In genomic region chr12:2804390-2805145, GRCh38 we compare ENCODE assay signal across 11 cellular contexts. TPM values are rescaled to one million over a fixed set of nuclear protein-coding genes. Genes with fewer than 3 reads are reported as not detected.
DNase-seq lines count a peak whose midpoint lies in the region; ATAC-seq and TF ChIP-seq lines count a peak whose summit lies in the region.
"Had no signal": no experiment of that assay in that cellular context is flagged by ENCODE, and none has a peak within 500 bp of the region (broad histone marks: within the 10 kb centered on the region; RNA-seq: fewer than 3 reads in every experiment).

No MANE protein-coding gene starts in this region.

- peaks cover 25% of the 10 kb centered on the region for H3K36me3 Mint-ChIP-seq in chondrocyte (ENCODE audit: low read depth)

- H3K4me2 ChIP-seq in GM23248 (ENCODE audit: unreplicated experiment), result no peak overlapping the region

- peak overlapping the region; percentile 27 for H3K4me3 Mint-ChIP-seq in chondrocyte (ENCODE audit: unreplicated experiment)

- H3F3A ChIP-seq in GM23248 (ENCODE audit: insufficient read depth), result peaks cover 5% of the 10 kb centered on the region; the same call in 1 of the 2 replicates

- no peaks in the 10 kb centered on the region for H4K20me1 ChIP-seq in GM23248 (ENCODE audit: insufficient read depth)

- TF ChIP-seq POLR2A in lower leg skin (IDR thresholded peaks at IDR 0.05) (no peak), stomach (IDR thresholded peaks at IDR 0.05) (no peak)

- H2AFZ ChIP-seq in GM23248, result no peak overlapping the region

- peak overlapping the region; percentile 82 for H3K27ac Mint-ChIP-seq in chondrocyte (ENCODE audit: unreplicated experiment)

- peaks cover 39% of the 10 kb centered on the region for H3K4me1 Mint-ChIP-seq in chondrocyte (ENCODE audit: low read depth)

- DNase-seq in GM23248 (peak; percentile 55), chondrocyte (ENCODE audit: low spot score) (no peak), medulla oblongata (ENCODE audit: extremely low spot score) (peak; percentile 72), lower leg skin (ENCODE audit: low spot score in 2 of 2) (no peak), stomach (no peak), NCI-H1694 (lab: John Stamatoyannopoulos, UW) (no peak)
- DNase-seq: GOT3, MM.1S had no signal

- intact Hi-C loops in lower leg skin (cut with DNase I; ENCODE audit: low total_unique reads), result no loop called here
- intact Hi-C loops in stomach (cut with DNase I; ENCODE audit: low total_unique reads), result no loop called here

- TF ChIP-seq EP300 in stomach (IDR thresholded peaks at IDR 0.05), result no peak

- ATAC-seq in HG03097 (IDR thresholded peaks at IDR 0.05; ENCODE audit: low FRiP score, unreplicated experiment), result no peak

- no peaks in the 10 kb centered on the region for H3K27me3 ChIP-seq in GM23248 (replicated peaks; ENCODE audit: insufficient read depth)
- no peaks in the 10 kb centered on the region for H3K27me3 ChIP-seq in stomach

- H3K4me3 ChIP-seq in GM23248, result no peak overlapping the region
- no peak overlapping the region for H3K4me3 ChIP-seq in lower leg skin (ENCODE audit: low read depth, poor library complexity, severe bottlenecking)
- H3K4me3 ChIP-seq in stomach, result no peak overlapping the region

- WGBS in GM23248 (ENCODE audit: low coverage in 1 of 2, low lambda C conversion rate in 2 of 2, missing lambda C conversion rate in 2 of 2), 2 experiments, result 76 to 78% methylated on average over 5 of the region's 5 CpGs
- 63 to 64% methylated on average over 5 of the region's 5 CpGs for WGBS in lower leg skin, 2 donors
- 49 to 61% (median 57%) methylated on average over 5 of the region's 5 CpGs for WGBS in stomach, 5 donors

- no peaks in the 10 kb centered on the region for H3K79me2 ChIP-seq in GM23248 (ENCODE audit: insufficient read depth)

- peak overlapping the region; percentile 21; the same call in 1 of the 2 replicates for H3K27ac ChIP-seq in 22Rv1
- no peak overlapping the region for H3K27ac ChIP-seq in GM23248
- peak overlapping the region in 2 of 5 donors; percentile 9 to 11 for H3K27ac ChIP-seq in stomach

- TF ChIP-seq CTCF in 22Rv1 (IDR thresholded peaks at IDR 0.05) (no peak), chondrocyte (IDR thresholded peaks at IDR 0.05) (no peak), lower leg skin (IDR thresholded peaks at IDR 0.05) (no peak), stomach (IDR thresholded peaks at IDR 0.05) (no peak)

- H3K4me1 ChIP-seq in GM23248 (ENCODE audit: insufficient read depth) (no peaks in the 10 kb centered on the region), stomach (peaks cover 0 to 52% (median 27%) of the 10 kb centered on the region in 4 donors)

- H3K9ac ChIP-seq in GM23248, result no peak overlapping the region

- no peaks in the 10 kb centered on the region for H3K9me3 ChIP-seq in GM23248 (ENCODE audit: low read depth)
- H3K9me3 ChIP-seq in stomach, result no peaks in the 10 kb centered on the region

- H3K27me3 Mint-ChIP-seq in chondrocyte (ENCODE audit: low read depth), result no peaks in the 10 kb centered on the region

- in situ Hi-C loops in GM23248 (cut with MboI), result no loop called here

- H3K9me2 ChIP-seq in GM23248 (ENCODE audit: insufficient read depth), result no peaks in the 10 kb centered on the region

- no peaks in the 10 kb centered on the region for H3K9me3 Mint-ChIP-seq in chondrocyte (ENCODE audit: low read depth)

- H3K36me3 ChIP-seq in GM23248 (ENCODE audit: low read depth) (peaks cover 11% of the 10 kb centered on the region), stomach (peaks cover 51 to 66% (median 62%) of the 10 kb centered on the region in 4 donors)

RNA-seq across cellular contexts. Expression of gene ITFG2, which starts 7.9 kb away (rescaled TPM):
- total RNA-seq in GM23248 (2014; rRNA removed; shearing (Covaris generic)), result 14.4 and 15.7 TPM in 2 replicates
- 19.1 and 21.9 TPM in 2 replicates for polyA plus RNA-seq in GM23248 (2016; fragmentation: Nextera tagmentation; extraction: Ambion mirVana)
- total RNA-seq in chondrocyte, result 17.9 to 27.4 TPM (median 24.0 TPM) in 3 replicates
- total RNA-seq in lower leg skin, result 10 to 100 TPM; 13.9 to 36.1 (median 27.5) TPM
- total RNA-seq in stomach, result 100 to 1,000 TPM in 3 of 5 donors, 10 to 100 TPM in 2; 19.1 to 208 (median 157) TPM
- polyA plus RNA-seq in stomach, result 10 to 100 TPM; 14.9 to 27.8 (median 26.3) TPM

RNA-seq across cellular contexts. Expression of gene FKBP4, which starts 9.8 kb away (rescaled TPM):
- 24.0 and 27.6 TPM in 2 replicates for total RNA-seq in GM23248 (2014; rRNA removed; shearing (Covaris generic))
- polyA plus RNA-seq in GM23248 (2016; fragmentation: Nextera tagmentation; extraction: Ambion mirVana) (27.4 and 29.2 TPM in 2 replicates), stomach (10 to 100 TPM; 46.9 to 51.4 (median 51.3) TPM)
- total RNA-seq in chondrocyte (47.5 to 56.9 TPM (median 56.2 TPM) in 3 replicates), lower leg skin (10 to 100 TPM; 43.1 to 65.0 (median 50.2) TPM), stomach (10 to 100 TPM; 25.3 to 57.2 (median 39.4) TPM)

RNA-seq across cellular contexts. Expression of gene NRIP2, which starts 30.3 kb away (rescaled TPM):
- not detected in 2 replicates for total RNA-seq in GM23248 (2014; rRNA removed; shearing (Covaris generic))
- polyA plus RNA-seq in GM23248 (2016; fragmentation: Nextera tagmentation; extraction: Ambion mirVana) (0.24 and 0.46 TPM in 2 replicates), stomach (under 1 TPM; 0.31 to 0.87 (median 0.63) TPM)
- total RNA-seq in chondrocyte (0.25 to 0.92 TPM in 2 of 3 replicates, not detected in the other), lower leg skin (1 to 10 TPM in 2 of 4 donors, under 1 TPM in 2; 0.17 to 1.9 (median 0.79) TPM), stomach (10 to 100 TPM in 1 of 5 donors, 1 to 10 TPM in 1, under 1 TPM in 1, not detected in 2; 0.92 to 24.3 (median 4.7) TPM)
- total RNA-seq: glomerular endothelial cell had no signal

RNA-seq across cellular contexts. Expression of gene TEX52, which starts 52.3 kb away (rescaled TPM):
- total RNA-seq in GM23248 (2014; rRNA removed; shearing (Covaris generic)), result not detected in 2 replicates
- polyA plus RNA-seq in GM23248 (2016; fragmentation: Nextera tagmentation; extraction: Ambion mirVana) (not detected in 2 replicates), stomach (not detected)
- total RNA-seq in chondrocyte (not detected in 3 replicates), lower leg skin (not detected), stomach (not detected)
- total RNA-seq: glomerular endothelial cell had no signal

Comparison
In these comparisons a context has a peak if more than half of its experiments do, and no peak if none do; other contexts are left out.
1. DNase-seq: peak in GM23248 (single experiment) and medulla oblongata (single experiment); none in chondrocyte (single experiment), lower leg skin (0 of 2), stomach (single experiment) and NCI-H1694 (single experiment).